33 cellular contexts compared by ENCODE assay signal in genomic region chr2:18501156-18501555, GRCh38.
"Had no signal": no experiment of that assay in that cellular context is flagged by ENCODE, and none has a peak within 500 bp of the region (broad histone marks: within the 10 kb centered on the region; RNA-seq: fewer than 3 reads in every experiment).

No MANE protein-coding gene starts in this region.

- H3K36me3 ChIP-seq: adrenal gland, brain microvascular endothelial cell, esophagus muscularis mucosa had no signal

- H3K27me3 Mint-ChIP-seq: dendritic cell treated with granulocyte-macrophage colony-stimulating factor and Interleukin-4, amounts not matched to agents 40 ng/mL and 50 ng/mL, for 4 days had no signal

- H3K36me3 Mint-ChIP-seq: activated naive CD4-positive, alpha-beta T cell treated with anti-CD3 and anti-CD28 coated beads, Interleukin-2, amount 50 U/mL, for 24 hours; activated naive CD8-positive, alpha-beta T cell treated with anti-CD3 and anti-CD28 coated beads for 36 hours had no signal

- DNase-seq: activated CD4-positive, alpha-beta memory T cell treated with anti-CD3 and anti-CD28 coated beads, Interleukin-2, amount 10 ng/mL, durations not matched to agents 7 days and 5 days; activated CD4-positive, alpha-beta T cell treated with anti-CD3 and anti-CD28 coated beads for 36 hours; activated CD4-positive, alpha-beta T cell treated with anti-CD3 and anti-CD28 coated beads, Interleukin-2, amount 10 ng/mL, durations not matched to agents 24 days and 14 days; activated CD4-positive, CD25-positive, alpha-beta regulatory T cell; activated CD4-positive, CD25-positive, alpha-beta regulatory T cell treated with anti-CD3 and anti-CD28 coated beads, Interleukin-2, amount 50 U/mL, for 72 hours; activated CD8-positive, alpha-beta memory T cell treated with anti-CD3 and anti-CD28 coated beads for 24 hours; activated CD8-positive, alpha-beta memory T cell treated with anti-CD3 and anti-CD28 coated beads, Interleukin-2, amount 50 U/mL, for 4 hours; activated effector memory CD4-positive, alpha-beta T cell treated with anti-CD3 and anti-CD28 coated beads, Interleukin-2, amount 50 U/mL, for 16 hours; activated naive CD4-positive, alpha-beta T cell treated with anti-CD3 and anti-CD28 coated beads for 36 hours; activated naive CD8-positive, alpha-beta T cell treated with anti-CD3 and anti-CD28 coated beads for 36 hours; activated naive CD8-positive, alpha-beta T cell treated with anti-CD3 and anti-CD28 coated beads, Interleukin-2, amount 50 U/mL, for 24 hours; activated T-cell treated with anti-CD3 and anti-CD28 coated beads, Interleukin-2, amount 50 U/mL, for 1 hour; activated T-cell treated with anti-CD3 and anti-CD28 coated beads, Interleukin-2, amount 50 U/mL, for 48 hours; adrenal gland; amygdala; aorta; brain microvascular endothelial cell; dorsolateral prefrontal cortex; effector memory CD4-positive, alpha-beta T cell; endodermal cell; erythroblast; foreskin fibroblast; head of caudate nucleus; T-helper 2 cell had no signal

- H3K9me3 Mint-ChIP-seq: activated CD4-positive, alpha-beta memory T cell treated with anti-CD3 and anti-CD28 coated beads, Interleukin-2, amount 10 ng/mL, durations not matched to agents 7 days and 5 days; activated CD4-positive, alpha-beta T cell treated with anti-CD3 and anti-CD28 coated beads, Interleukin-2, amount 10 ng/mL, durations not matched to agents 24 days and 14 days; activated naive CD4-positive, alpha-beta T cell treated with anti-CD3 and anti-CD28 coated beads for 36 hours; activated naive CD4-positive, alpha-beta T cell treated with anti-CD3 and anti-CD28 coated beads, Interleukin-2, amount 50 U/mL, for 24 hours; activated naive CD8-positive, alpha-beta T cell treated with anti-CD3 and anti-CD28 coated beads for 36 hours; activated naive CD8-positive, alpha-beta T cell treated with anti-CD3 and anti-CD28 coated beads, Interleukin-2, amount 50 U/mL, for 24 hours; activated T-helper 1 cell treated with anti-CD3 and anti-CD28 coated beads, Interleukin-12 subunit alpha, Interleukin-12 subunit beta, Interleukin-2, Interleukin-4 antibody, amounts not matched to agents 30 ng/mL and 10 ng/mL and 1 ng/mL, durations not matched to agents 14 hours and 24 hours and 36 hours; activated T-helper 2 cell treated with anti-CD3 and anti-CD28 coated beads, Interferon-gamma antibody, Interleukin-2, Interleukin-4, amounts not matched to agents 10 μg/mL and 5 μg/mL and 100 μg/mL, durations not matched to agents 14 hours and 24 hours and 36 hours; central memory CD8-positive, alpha-beta T cell; dendritic cell treated with granulocyte-macrophage colony-stimulating factor and Interleukin-4, amounts not matched to agents 40 ng/mL and 50 ng/mL, for 4 days; endodermal cell had no signal

- H3K27me3 ChIP-seq: brain microvascular endothelial cell, esophagus muscularis mucosa had no signal

- H3K4me1 Mint-ChIP-seq: activated CD4-positive, alpha-beta memory T cell treated with anti-CD3 and anti-CD28 coated beads, Interleukin-2, amount 10 ng/mL, durations not matched to agents 7 days and 5 days; activated CD4-positive, alpha-beta T cell treated with anti-CD3 and anti-CD28 coated beads for 36 hours; activated CD4-positive, alpha-beta T cell treated with anti-CD3 and anti-CD28 coated beads, Interleukin-2, amount 10 ng/mL, durations not matched to agents 24 days and 14 days; activated naive CD4-positive, alpha-beta T cell treated with anti-CD3 and anti-CD28 coated beads, Interleukin-2, amount 50 U/mL, for 24 hours; activated naive CD8-positive, alpha-beta T cell treated with anti-CD3 and anti-CD28 coated beads for 36 hours; activated naive CD8-positive, alpha-beta T cell treated with anti-CD3 and anti-CD28 coated beads, Interleukin-2, amount 50 U/mL, for 24 hours; central memory CD8-positive, alpha-beta T cell; endodermal cell had no signal

- H3K4me3 ChIP-seq: adrenal gland, coronary artery, dorsolateral prefrontal cortex, esophagus muscularis mucosa had no signal

- ATAC-seq: activated CD4-positive, alpha-beta T cell treated with anti-CD3 and anti-CD28 coated beads for 36 hours; activated naive CD8-positive, alpha-beta T cell treated with anti-CD3 and anti-CD28 coated beads, Interleukin-2, amount 50 U/mL, for 24 hours had no signal

- H3K27ac Mint-ChIP-seq: activated CD4-positive, alpha-beta memory T cell treated with anti-CD3 and anti-CD28 coated beads, Interleukin-2, amount 10 ng/mL, durations not matched to agents 7 days and 5 days; activated CD4-positive, alpha-beta T cell treated with anti-CD3 and anti-CD28 coated beads for 36 hours; activated CD4-positive, alpha-beta T cell treated with anti-CD3 and anti-CD28 coated beads, Interleukin-2, amount 10 ng/mL, durations not matched to agents 24 days and 14 days; activated naive CD4-positive, alpha-beta T cell treated with anti-CD3 and anti-CD28 coated beads for 36 hours; activated naive CD4-positive, alpha-beta T cell treated with anti-CD3 and anti-CD28 coated beads, Interleukin-2, amount 50 U/mL, for 24 hours; activated naive CD8-positive, alpha-beta T cell treated with anti-CD3 and anti-CD28 coated beads for 36 hours; activated naive CD8-positive, alpha-beta T cell treated with anti-CD3 and anti-CD28 coated beads, Interleukin-2, amount 50 U/mL, for 24 hours; activated T-helper 1 cell treated with anti-CD3 and anti-CD28 coated beads, Interleukin-12 subunit alpha, Interleukin-12 subunit beta, Interleukin-2, Interleukin-4 antibody, amounts not matched to agents 30 ng/mL and 10 ng/mL and 1 ng/mL, durations not matched to agents 14 hours and 24 hours and 36 hours; activated T-helper 2 cell treated with anti-CD3 and anti-CD28 coated beads, Interferon-gamma antibody, Interleukin-2, Interleukin-4, amounts not matched to agents 10 μg/mL and 5 μg/mL and 100 μg/mL, durations not matched to agents 14 hours and 24 hours and 36 hours; dendritic cell treated with granulocyte-macrophage colony-stimulating factor and Interleukin-4, amounts not matched to agents 40 ng/mL and 50 ng/mL, for 4 days; endodermal cell had no signal

- H3K4me3 Mint-ChIP-seq: activated CD4-positive, alpha-beta memory T cell treated with anti-CD3 and anti-CD28 coated beads, Interleukin-2, amount 10 ng/mL, durations not matched to agents 7 days and 5 days; activated CD4-positive, alpha-beta T cell treated with anti-CD3 and anti-CD28 coated beads for 36 hours; activated CD4-positive, alpha-beta T cell treated with anti-CD3 and anti-CD28 coated beads, Interleukin-2, amount 10 ng/mL, durations not matched to agents 24 days and 14 days; activated naive CD4-positive, alpha-beta T cell treated with anti-CD3 and anti-CD28 coated beads for 36 hours; activated naive CD4-positive, alpha-beta T cell treated with anti-CD3 and anti-CD28 coated beads, Interleukin-2, amount 50 U/mL, for 24 hours; activated naive CD8-positive, alpha-beta T cell treated with anti-CD3 and anti-CD28 coated beads for 36 hours; activated naive CD8-positive, alpha-beta T cell treated with anti-CD3 and anti-CD28 coated beads, Interleukin-2, amount 50 U/mL, for 24 hours; activated T-helper 1 cell treated with anti-CD3 and anti-CD28 coated beads, Interleukin-12 subunit alpha, Interleukin-12 subunit beta, Interleukin-2, Interleukin-4 antibody, amounts not matched to agents 30 ng/mL and 10 ng/mL and 1 ng/mL, durations not matched to agents 14 hours and 24 hours and 36 hours; central memory CD8-positive, alpha-beta T cell; dendritic cell treated with granulocyte-macrophage colony-stimulating factor and Interleukin-4, amounts not matched to agents 40 ng/mL and 50 ng/mL, for 4 days; endodermal cell had no signal

- H3K4me1 ChIP-seq: adrenal gland had no signal

- FAIRE-seq: bronchial epithelial cell, frontal cortex had no signal

- H3K27ac ChIP-seq: adrenal gland, brain microvascular endothelial cell, coronary artery, dorsolateral prefrontal cortex, esophagus muscularis mucosa had no signal
